9 cellular contexts compared by ENCODE assay signal in the genomic region with DNA sequence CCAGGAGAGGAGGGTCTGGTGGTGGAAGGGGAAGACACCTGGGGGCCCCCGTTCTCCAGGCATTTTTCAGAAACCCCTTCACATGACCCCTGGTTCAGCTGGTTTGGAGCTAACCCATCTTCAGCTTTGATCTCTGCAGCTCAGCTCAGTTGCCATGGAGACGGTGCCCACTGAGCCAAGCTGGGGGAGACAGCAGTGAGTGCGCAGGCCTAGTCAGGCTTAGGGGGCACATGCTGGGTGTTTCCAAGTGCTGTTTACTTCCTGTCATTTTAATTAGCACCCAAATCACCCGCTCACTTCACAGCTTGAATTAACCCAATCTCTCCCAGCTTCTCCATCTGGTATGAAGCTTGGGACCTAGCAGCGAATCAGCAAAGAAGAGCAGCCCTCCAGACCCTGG. TPM values are rescaled to one million over a fixed set of nuclear protein-coding genes. Genes with fewer than 3 reads are reported as not detected.
DNase-seq lines count a peak whose midpoint lies in the region; ATAC-seq and TF ChIP-seq lines count a peak whose summit lies in the region.
"Had no signal": no experiment of that assay in that cellular context is flagged by ENCODE, and none has a peak within 500 bp of the region (broad histone marks: within the 10 kb centered on the region; RNA-seq: fewer than 3 reads in every experiment).

No MANE protein-coding gene starts in this region.

- DNase-seq in activated CD4-positive, alpha-beta T cell treated with anti-CD3 and anti-CD28 coated beads for 1 hour, result peak; percentile 42
- DNase-seq in activated CD4-positive, alpha-beta T cell treated with anti-CD3 and anti-CD28 coated beads, Interleukin-2, amount 50 U/mL, for 48 hours, result no peak
- DNase-seq in activated T-cell treated with anti-CD3 and anti-CD28 coated beads for 1 hour (ENCODE audit: low read depth) (peak; percentile 62), inferior parietal cortex (ENCODE audit: extremely low spot score) (peak; percentile 51), superior temporal gyrus (ENCODE audit: extremely low spot score) (peak; percentile 47), tibial nerve (ENCODE audit: low spot score in 2 of 2) (no peak), NCI-H446 (lab: John Stamatoyannopoulos, UW) (no peak)

- no peaks in the 10 kb centered on the region for H3K9me3 ChIP-seq in tibial nerve

- H3K27me3 ChIP-seq in tibial nerve, result no peaks in the 10 kb centered on the region

- no peak for TF ChIP-seq CTCF in tibial nerve (IDR thresholded peaks at IDR 0.05)

- H3K27ac ChIP-seq in tibial nerve, result no peak overlapping the region
- H3K27ac ChIP-seq: C4-2B had no signal

- no peak for ATAC-seq in GM21528 (IDR thresholded peaks at IDR 0.05; ENCODE audit: low FRiP score, unreplicated experiment)

- no peaks in the 10 kb centered on the region for H3K36me3 ChIP-seq in tibial nerve

- WGBS in tibial nerve, 2 donors, result 77 to 81% methylated on average over 4 to 5 of the region's 5 CpGs

- no peak overlapping the region for H3K4me3 ChIP-seq in tibial nerve

- no peaks in the 10 kb centered on the region for H3K4me1 ChIP-seq in tibial nerve

- TF ChIP-seq EP300 in tibial nerve (IDR thresholded peaks at IDR 0.05), result no peak

- TF ChIP-seq POLR2A in tibial nerve (IDR thresholded peaks at IDR 0.05), result no peak

RNA-seq across cellular contexts. Expression of gene SPOCK2, which starts 9.0 kb away (rescaled TPM):
- total RNA-seq in tibial nerve, result 1 to 10 TPM; 2.1 to 9.9 (median 5.0) TPM

Comparison
In these comparisons a context has a peak if more than half of its experiments do, and no peak if none do; other contexts are left out.
1. DNase-seq: peak in activated CD4-positive, alpha-beta T cell treated with anti-CD3 and anti-CD28 coated beads for 1 hour (single experiment), activated T-cell treated with anti-CD3 and anti-CD28 coated beads for 1 hour (single experiment), inferior parietal cortex (single experiment) and superior temporal gyrus (single experiment); none in activated CD4-positive, alpha-beta T cell treated with anti-CD3 and anti-CD28 coated beads, Interleukin-2, amount 50 U/mL, for 48 hours (0 of 2), tibial nerve (0 of 2) and NCI-H446 (0 of 2).